Comparison of ENCODE assay signal across 2 cellular contexts in the genomic region with DNA sequence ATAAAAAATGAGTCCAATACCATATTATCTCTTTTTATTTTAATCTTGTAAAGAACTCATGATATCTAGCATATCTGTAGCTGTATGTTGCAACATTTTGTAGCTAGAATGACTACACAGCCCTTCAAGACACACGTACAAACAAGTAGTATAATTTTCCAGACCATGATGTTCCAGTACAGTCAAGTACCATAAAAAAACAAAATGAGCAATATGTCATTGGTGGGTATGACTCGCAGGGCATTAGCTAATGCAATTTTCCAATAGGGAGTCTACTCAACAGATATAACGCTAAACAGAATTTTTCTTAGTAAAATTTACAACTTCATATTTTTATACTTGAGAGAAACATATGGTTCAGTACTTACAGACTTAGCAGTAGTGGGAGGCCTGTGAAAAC.
TF ChIP-seq lines count a peak whose summit lies in the region.

No MANE protein-coding gene starts in this region.

TF ChIP-seq in IMR-90, 13 proteins besides CTCF, POLR2A, EP300 and RAD21:
- TF ChIP-seq, protein P1, sequence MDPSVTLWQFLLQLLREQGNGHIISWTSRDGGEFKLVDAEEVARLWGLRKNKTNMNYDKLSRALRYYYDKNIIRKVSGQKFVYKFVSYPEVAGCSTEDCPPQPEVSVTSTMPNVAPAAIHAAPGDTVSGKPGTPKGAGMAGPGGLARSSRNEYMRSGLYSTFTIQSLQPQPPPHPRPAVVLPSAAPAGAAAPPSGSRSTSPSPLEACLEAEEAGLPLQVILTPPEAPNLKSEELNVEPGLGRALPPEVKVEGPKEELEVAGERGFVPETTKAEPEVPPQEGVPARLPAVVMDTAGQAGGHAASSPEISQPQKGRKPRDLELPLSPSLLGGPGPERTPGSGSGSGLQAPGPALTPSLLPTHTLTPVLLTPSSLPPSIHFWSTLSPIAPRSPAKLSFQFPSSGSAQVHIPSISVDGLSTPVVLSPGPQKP (IDR thresholded peaks at IDR 0.05; ENCODE audit: borderline replicate concordance, low read depth, low read length): no peak
- TF ChIP-seq CHD1 (IDR thresholded peaks at IDR 0.05; ENCODE audit: low read depth, low read length) (no peak), RCOR1 (IDR thresholded peaks at IDR 0.05; ENCODE audit: insufficient replicate concordance, low read length) (no peak), BHLHE40 (IDR thresholded peaks at IDR 0.05; ENCODE audit: low read depth, low read length) (no peak), CEBPB (IDR thresholded peaks at IDR 0.05; ENCODE audit: low read depth, low read length) (peak; percentile 95), RFX5 (IDR thresholded peaks at IDR 0.05; ENCODE audit: low read depth, low read length) (no peak), MAFK (IDR thresholded peaks at IDR 0.05; ENCODE audit: low read depth, low read length) (no peak), MXI1 (IDR thresholded peaks at IDR 0.05; ENCODE audit: borderline replicate concordance, low read depth, low read length) (no peak)

TF ChIP-seq in endothelial cell of umbilical vein, 7 proteins besides CTCF, POLR2A, EP300 and RAD21:
- TF ChIP-seq FOS (IDR thresholded peaks at IDR 0.05; ENCODE audit: borderline replicate concordance, insufficient read depth, low read length) (peak; percentile 45), POLR2AphosphoS5 (IDR thresholded peaks at IDR 0.05; ENCODE audit: insufficient read depth, low read depth, low read length) (no peak)
